In the genomic region with DNA sequence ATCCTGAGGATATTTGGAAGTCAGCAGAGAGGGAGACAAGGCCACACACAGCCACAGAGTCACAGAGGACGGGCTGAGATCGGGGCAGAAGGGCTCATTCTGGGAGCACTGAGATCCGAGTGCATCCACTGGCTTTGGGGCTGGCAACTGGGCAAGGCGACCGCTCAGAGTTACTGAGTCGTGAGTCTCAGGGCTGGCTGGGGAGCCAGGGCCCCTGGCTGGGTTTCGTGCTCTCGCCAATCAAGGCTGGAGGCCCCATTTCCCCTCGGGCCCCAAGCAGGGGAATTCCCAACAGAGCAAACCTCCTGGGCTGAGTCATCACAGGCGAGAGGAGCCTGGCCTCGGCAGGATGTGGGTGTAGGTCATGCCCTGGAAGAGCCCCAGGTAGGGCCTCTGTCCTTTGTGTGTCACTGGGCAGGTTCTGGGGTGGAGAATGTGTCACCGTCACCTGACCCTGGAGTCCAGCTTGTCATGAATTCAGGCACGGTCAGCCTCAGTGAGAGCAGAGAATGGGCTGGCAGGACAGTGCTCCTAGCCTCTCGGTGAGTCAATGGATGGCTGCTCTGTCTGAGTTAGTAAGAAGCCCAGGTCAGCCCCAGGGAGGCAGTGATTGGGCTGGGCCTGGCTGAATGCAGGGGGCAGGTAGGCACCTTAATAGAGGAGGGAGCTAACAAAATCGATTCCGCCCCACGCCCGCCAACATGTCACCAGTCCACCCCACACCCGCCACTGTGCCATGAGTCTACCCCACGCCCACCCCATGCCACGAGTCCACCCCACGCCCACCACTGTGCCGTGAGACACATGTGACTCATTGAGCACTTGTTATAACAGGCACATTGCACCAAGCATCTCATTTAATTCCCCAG, we compare ENCODE assay signal across 1 cellular context.
TF ChIP-seq lines count a peak whose summit lies in the region.

No MANE protein-coding gene starts in this region.

TF ChIP-seq in endothelial cell of umbilical vein, 7 proteins besides CTCF, POLR2A, EP300 and RAD21:
- peak; percentile 28 for TF ChIP-seq POLR2AphosphoS5 (IDR thresholded peaks at IDR 0.05; ENCODE audit: insufficient read depth, low read depth, low read length)
- no peak for TF ChIP-seq GATA2 (IDR thresholded peaks at IDR 0.05; ENCODE audit: insufficient read depth, insufficient read length, low read depth, low read length)
TF ChIP-seq in endothelial cell of umbilical vein: peak in this region for 1.
